ENCODE assay signal across 23 cellular contexts in genomic region chr5:95762681-95763041, GRCh38. TPM values are rescaled to one million over a fixed set of nuclear protein-coding genes. Genes with fewer than 3 reads are reported as not detected.
DNase-seq lines count a peak whose midpoint lies in the region; ATAC-seq, FAIRE-seq and TF ChIP-seq lines count a peak whose summit lies in the region.
"Had no signal": no experiment of that assay in that cellular context is flagged by ENCODE, and none has a peak within 500 bp of the region (broad histone marks: within the 10 kb centered on the region; RNA-seq: fewer than 3 reads in every experiment).

No MANE protein-coding gene starts in this region.

- POLR2A ChIA-PET in A549 (lab: Yijun Ruan, JAX): no interaction called here

- H3K4me2 ChIP-seq in A549: peak overlapping the region; percentile 19; the same call in 1 of the 3 replicates

- H3K4me3 Mint-ChIP-seq in HFFc6: peak overlapping the region; percentile 61
- no peak overlapping the region for H3K4me3 Mint-ChIP-seq in natural killer cell
- H3K4me3 Mint-ChIP-seq: activated CD4-positive, alpha-beta T cell treated with anti-CD3 and anti-CD28 coated beads for 36 hours; activated naive CD8-positive, alpha-beta T cell treated with anti-CD3 and anti-CD28 coated beads, Interleukin-2, amount 50 U/mL, for 24 hours had no signal

- H3K36me3 ChIP-seq in brain microvascular endothelial cell (replicated peaks): peaks cover under 1% of the 10 kb centered on the region

- no peak for TF ChIP-seq EP300 in A549 (IDR thresholded peaks at IDR 0.05)

- TF ChIP-seq POLR2A in A549 (IDR thresholded peaks at IDR 0.05; ENCODE audit: low read length): no peak

- H3K27ac Mint-ChIP-seq in HFFc6 (peak overlapping the region; percentile 84), natural killer cell (peak overlapping the region; percentile 93 to 96)
- H3K27ac Mint-ChIP-seq: activated CD4-positive, alpha-beta T cell treated with anti-CD3 and anti-CD28 coated beads for 36 hours; activated naive CD8-positive, alpha-beta T cell treated with anti-CD3 and anti-CD28 coated beads, Interleukin-2, amount 50 U/mL, for 24 hours had no signal

- no peaks in the 10 kb centered on the region for H3K27me3 ChIP-seq in brain microvascular endothelial cell (replicated peaks)
- H3K27me3 ChIP-seq: stomach, tibial nerve had no signal

- CTCF ChIA-PET in A549 (lab: Yijun Ruan, JAX): interaction anchor here (0.8 to 1.8 kb wide), 5 partner anchors 15 to 199 kb away, joined by 3 to 8 read pairs (median 3); partner anchors contain the start of gene ELL2

- H3K27me3 Mint-ChIP-seq in HFFc6 (ENCODE audit: insufficient read depth) (peaks cover 3% of the 10 kb centered on the region), natural killer cell (ENCODE audit: low read depth in 2 of 2) (no peaks in the 10 kb centered on the region)
- H3K27me3 Mint-ChIP-seq: activated CD4-positive, alpha-beta T cell treated with anti-CD3 and anti-CD28 coated beads for 36 hours; activated naive CD8-positive, alpha-beta T cell treated with anti-CD3 and anti-CD28 coated beads, Interleukin-2, amount 50 U/mL, for 24 hours had no signal

- no peak for ATAC-seq in A549
- ATAC-seq in natural killer cell: no peak
- no peak for ATAC-seq in GM19463 (IDR thresholded peaks at IDR 0.05; ENCODE audit: unreplicated experiment)
- ATAC-seq in HG02938 (IDR thresholded peaks at IDR 0.05; ENCODE audit: unreplicated experiment): no peak
- ATAC-seq: activated CD4-positive, alpha-beta T cell treated with anti-CD3 and anti-CD28 coated beads for 36 hours; activated naive CD8-positive, alpha-beta T cell treated with anti-CD3 and anti-CD28 coated beads, Interleukin-2, amount 50 U/mL, for 24 hours had no signal

- peak overlapping the region in 1 of 2 experiments; percentile 19; a peak in 1 of 6 replicates for H3K27ac ChIP-seq in A549
- peak overlapping the region; percentile 88 for H3K27ac ChIP-seq in brain microvascular endothelial cell

- no peak for DNase-seq in A549 (ENCODE audit: low read depth in 1 of 2, low spot score in 1 of 2)
- no peak for DNase-seq in HFFc6
- no peak for DNase-seq in brain microvascular endothelial cell
- no peak for DNase-seq in natural killer cell
- DNase-seq in GM20000 (ENCODE audit: low spot score): no peak
- DNase-seq in frontal cortex (ENCODE audit: low spot score in 2 of 2): no peak
- DNase-seq: activated CD4-positive, alpha-beta T cell treated with anti-CD3 and anti-CD28 coated beads for 36 hours; activated effector memory CD4-positive, alpha-beta T cell treated with anti-CD3 and anti-CD28 coated beads, Interleukin-2, amount 50 U/mL, for 16 hours; activated naive CD8-positive, alpha-beta T cell treated with anti-CD3 and anti-CD28 coated beads, Interleukin-2, amount 50 U/mL, for 24 hours; activated T-cell treated with anti-CD3 and anti-CD28 coated beads for 4 hours; DND-41; head of caudate nucleus; mammary epithelial cell; NCI-H446 treated with DMSO at 0.1 percent for 48 hours; nucleus accumbens; small intestine; stimulated activated CD4-positive, alpha-beta T cell treated with anti-CD3 and anti-CD28 coated beads, Interleukin-1b, Interleukin-23, amount 100 ng/mL, for 48 hours; stimulated activated CD8-positive, alpha-beta memory T cell treated with anti-CD3 and anti-CD28 coated beads, Interleukin-4, amount 100 ng/mL, for 48 hours; stomach had no signal

- H3K9me3 ChIP-seq in A549: no peaks in the 10 kb centered on the region
- H3K9me3 ChIP-seq: stomach, tibial nerve had no signal

- H3K4me1 ChIP-seq in A549: peaks cover 45% of the 10 kb centered on the region

- WGBS in A549 (ENCODE audit: missing lambda C conversion rate): 93% methylated on average over 4 of the region's 4 CpGs

- H3K36me3 Mint-ChIP-seq in HFFc6 (ENCODE audit: low read depth) (peaks cover 65% of the 10 kb centered on the region), natural killer cell (no peaks in the 10 kb centered on the region)

- intact Hi-C loops in natural killer cell (cut with micrococcal nuclease): no loop called here

- H3K4me3 ChIP-seq in A549: no peak overlapping the region
- no peak overlapping the region for H3K4me3 ChIP-seq in brain microvascular endothelial cell (ENCODE audit: low read depth, low read length)
- H3K4me3 ChIP-seq: stomach, tibial nerve had no signal

- H3K4me1 Mint-ChIP-seq in HFFc6 (ENCODE audit: low read depth) (peaks cover 70% of the 10 kb centered on the region), natural killer cell (peaks cover 49 to 50% of the 10 kb centered on the region in 2 donors)

- H3K9me3 Mint-ChIP-seq in HFFc6 (no peaks in the 10 kb centered on the region), natural killer cell (no peaks in the 10 kb centered on the region)
- H3K9me3 Mint-ChIP-seq: activated naive CD8-positive, alpha-beta T cell treated with anti-CD3 and anti-CD28 coated beads, Interleukin-2, amount 50 U/mL, for 24 hours had no signal

- in situ Hi-C loops in brain microvascular endothelial cell (cut with HindIII; ENCODE audit: low pct_ligation_motif_present, low sequenced_read_pairs): no loop called here

- no peak for TF ChIP-seq RAD21 in A549 (conservative IDR thresholded peaks at IDR 0.05 in 1 of 2, IDR thresholded peaks at IDR 0.05 in 1 of 2)

- FAIRE-seq in A549 (lab: Jason Lieb, UNC) (no peak), frontal cortex (lab: Jason Lieb, UNC) (no peak)
- FAIRE-seq: A204.1, small intestine had no signal

- TF ChIP-seq CTCF in A549 (IDR thresholded peaks at IDR 0.05) (no peak), HFFc6 (IDR thresholded peaks at IDR 0.05) (no peak), brain microvascular endothelial cell (IDR thresholded peaks at IDR 0.05; ENCODE audit: low read depth, low read length, missing control alignments) (no peak), natural killer cell (IDR thresholded peaks at IDR 0.05) (no peak), GM20000 (IDR thresholded peaks at IDR 0.05; ENCODE audit: extremely low read depth, missing control alignments) (no peak)

TF ChIP-seq in A549, 52 proteins besides CTCF, POLR2A, EP300 and RAD21:
- TF ChIP-seq GATA3 (IDR thresholded peaks at IDR 0.05; ENCODE audit: borderline replicate concordance) (no peak), MYC (IDR thresholded peaks at IDR 0.05; ENCODE audit: borderline replicate concordance, low read length) (no peak), KDM1A (IDR thresholded peaks at IDR 0.05; ENCODE audit: low read depth) (no peak), ESRRA (IDR thresholded peaks at IDR 0.05; ENCODE audit: borderline replicate concordance, low read length) (no peak), NPAS2 (CRISPR knock-in tag; IDR thresholded peaks at IDR 0.05; ENCODE audit: borderline replicate concordance) (no peak), MAX (IDR thresholded peaks at IDR 0.05) (no peak), JUN (IDR thresholded peaks at IDR 0.05) (no peak), FOXS1 (CRISPR knock-in tag; IDR thresholded peaks at IDR 0.05) (no peak), CHD2 (IDR thresholded peaks at IDR 0.05; ENCODE audit: low read length, partially characterized antibody) (no peak), HES2 (IDR thresholded peaks at IDR 0.05) (no peak), POLR2AphosphoS2 (conservative IDR thresholded peaks at IDR 0.05; ENCODE audit: low read length) (no peak), RARB (CRISPR knock-in tag; IDR thresholded peaks at IDR 0.05) (no peak), NR3C1 (IDR thresholded peaks at IDR 0.05) (no peak), PHF8 (IDR thresholded peaks at IDR 0.05; ENCODE audit: borderline replicate concordance, low read depth) (no peak), ZC3H11A (IDR thresholded peaks at IDR 0.05) (no peak), HOXB13 (CRISPR knock-in tag; IDR thresholded peaks at IDR 0.05; ENCODE audit: low read depth) (no peak), SMC3 (IDR thresholded peaks at IDR 0.05) (no peak), CHD4 (IDR thresholded peaks at IDR 0.05; ENCODE audit: borderline replicate concordance) (no peak), CBX2 (IDR thresholded peaks at IDR 0.05; ENCODE audit: borderline replicate concordance, low read depth) (no peak)

RNA-seq across cellular contexts. Expression of gene RHOBTB3, which starts 31.5 kb away (rescaled TPM):
- polyA plus RNA-seq in A549 (2011; rRNA removed) (28.6 and 37.5 TPM in 2 replicates), A549 (2017; fragmentation: RNase III; extraction: RNeasy Plus Mini Kit Qiagen cat#74134 plus additional on column Dnase treatment) (7.3 to 11.1 TPM (median 9.1 TPM) in 3 replicates)
- polyA plus RNA-seq in A549 (2012; cell fraction: cytosol; rRNA removed): 14.2 TPM in 2 replicates
- polyA plus RNA-seq in A549 (2012; cell fraction: nucleus; rRNA removed): 8.7 and 11.3 TPM in 2 replicates
- 63.6 and 65.8 TPM in 2 replicates for polyA minus RNA-seq in A549 (2011; rRNA and poly(A)+ RNA removed)
- total RNA-seq in HFFc6 (2021; fragmentation: NEBNext Ultra II Directional; extraction: Animal tissue kit (Norgen Biotek cat#: 25700)): 100 to 1,000 TPM; 110 to 184 (median 160) TPM
- total RNA-seq in natural killer cell (10 to 100 TPM; 46.5 to 55.1 (median 46.5) TPM), frontal cortex (312 TPM)

RNA-seq across cellular contexts. Expression of gene GLRX, which starts 59.9 kb away (rescaled TPM):
- 329 and 381 TPM in 2 replicates for polyA plus RNA-seq in A549 (2011; rRNA removed)
- polyA plus RNA-seq in A549 (2012; cell fraction: cytosol; rRNA removed): 165 and 222 TPM in 2 replicates
- 49.6 and 81.8 TPM in 2 replicates for polyA plus RNA-seq in A549 (2012; cell fraction: nucleus; rRNA removed)
- polyA plus RNA-seq in A549 (2017; fragmentation: RNase III; extraction: RNeasy Plus Mini Kit Qiagen cat#74134 plus additional on column Dnase treatment): 96.4 to 113 TPM (median 106 TPM) in 3 replicates
- polyA minus RNA-seq in A549 (2011; rRNA and poly(A)+ RNA removed): 97.8 and 196 TPM in 2 replicates
- 100 to 1,000 TPM; 139 to 183 (median 150) TPM for total RNA-seq in HFFc6 (2021; fragmentation: NEBNext Ultra II Directional; extraction: Animal tissue kit (Norgen Biotek cat#: 25700))
- 100 to 1,000 TPM in 1 of 3 donors, 10 to 100 TPM in 2; 59.2 to 102 (median 62.5) TPM for total RNA-seq in natural killer cell
- total RNA-seq in frontal cortex: 9.8 TPM
